Comparison of ENCODE assay signal across 1 cellular context in the genomic region with DNA sequence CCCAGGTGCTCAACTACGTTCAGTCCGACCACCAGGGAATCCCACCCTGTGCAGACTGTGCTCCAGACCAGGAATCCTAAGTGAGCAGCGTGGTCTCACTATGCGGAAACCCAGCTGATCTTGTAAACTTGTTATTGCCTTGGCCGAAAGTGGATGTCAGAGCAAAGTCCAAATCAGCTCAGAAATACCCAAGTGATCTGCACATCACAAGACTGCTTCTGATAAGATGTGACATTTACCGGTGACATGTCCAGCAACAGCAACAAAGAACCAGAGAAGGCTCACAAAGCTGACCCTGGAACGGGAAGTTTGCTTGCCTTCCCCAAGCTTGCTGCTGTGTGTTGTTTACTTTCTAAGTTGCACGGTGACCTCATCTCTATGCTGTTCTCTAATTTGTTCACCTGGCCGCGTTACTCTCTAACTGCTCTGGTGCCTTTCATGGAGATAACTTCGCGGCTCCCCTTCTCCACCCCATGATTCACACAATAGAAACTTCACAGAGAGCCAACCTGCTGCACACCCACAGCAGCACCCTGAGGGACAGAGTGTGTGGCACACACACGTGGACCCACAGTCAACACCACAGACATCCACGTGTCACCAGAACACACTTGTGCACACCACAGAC.
TF ChIP-seq lines count a peak whose summit lies in the region.

No MANE protein-coding gene starts in this region.

TF ChIP-seq in HepG2, 621 proteins besides CTCF, POLR2A, EP300 and RAD21 (continued from another document and continues in another):
- TF ChIP-seq, protein P1, sequence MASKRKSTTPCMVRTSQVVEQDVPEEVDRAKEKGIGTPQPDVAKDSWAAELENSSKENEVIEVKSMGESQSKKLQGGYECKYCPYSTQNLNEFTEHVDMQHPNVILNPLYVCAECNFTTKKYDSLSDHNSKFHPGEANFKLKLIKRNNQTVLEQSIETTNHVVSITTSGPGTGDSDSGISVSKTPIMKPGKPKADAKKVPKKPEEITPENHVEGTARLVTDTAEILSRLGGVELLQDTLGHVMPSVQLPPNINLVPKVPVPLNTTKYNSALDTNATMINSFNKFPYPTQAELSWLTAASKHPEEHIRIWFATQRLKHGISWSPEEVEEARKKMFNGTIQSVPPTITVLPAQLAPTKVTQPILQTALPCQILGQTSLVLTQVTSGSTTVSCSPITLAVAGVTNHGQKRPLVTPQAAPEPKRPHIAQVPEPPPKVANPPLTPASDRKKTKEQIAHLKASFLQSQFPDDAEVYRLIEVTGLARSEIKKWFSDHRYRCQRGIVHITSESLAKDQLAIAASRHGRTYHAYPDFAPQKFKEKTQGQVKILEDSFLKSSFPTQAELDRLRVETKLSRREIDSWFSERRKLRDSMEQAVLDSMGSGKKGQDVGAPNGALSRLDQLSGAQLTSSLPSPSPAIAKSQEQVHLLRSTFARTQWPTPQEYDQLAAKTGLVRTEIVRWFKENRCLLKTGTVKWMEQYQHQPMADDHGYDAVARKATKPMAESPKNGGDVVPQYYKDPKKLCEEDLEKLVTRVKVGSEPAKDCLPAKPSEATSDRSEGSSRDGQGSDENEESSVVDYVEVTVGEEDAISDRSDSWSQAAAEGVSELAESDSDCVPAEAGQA (IDR thresholded peaks at IDR 0.05; ENCODE audit: low read depth) = no peak
- TF ChIP-seq, protein P1 (CRISPR knock-in tag; IDR thresholded peaks at IDR 0.05; ENCODE audit: borderline replicate concordance) = no peak
- TF ChIP-seq HDAC1 (CRISPR knock-in tag; IDR thresholded peaks at IDR 0.05) (0 out of 2 replicates have a peak, but pooled peaks have one; percentile 36), ZNF549 (CRISPR knock-in tag; IDR thresholded peaks at IDR 0.05) (no peak), TOPORS (CRISPR knock-in tag; IDR thresholded peaks at IDR 0.05) (no peak), MAZ (IDR thresholded peaks at IDR 0.05; ENCODE audit: borderline replicate concordance, low read depth, low read length) (no peak), MAZ (CRISPR knock-in tag; IDR thresholded peaks at IDR 0.05; ENCODE audit: low read depth) (no peak), NPAS2 (CRISPR knock-in tag; IDR thresholded peaks at IDR 0.05; ENCODE audit: borderline replicate concordance) (no peak), ZNF441 (CRISPR knock-in tag; IDR thresholded peaks at IDR 0.05; ENCODE audit: borderline replicate concordance) (0 out of 2 replicates have a peak, but pooled peaks have one; percentile 21), HMG20A (CRISPR knock-in tag; IDR thresholded peaks at IDR 0.05; ENCODE audit: borderline replicate concordance) (0 out of 2 replicates have a peak, but pooled peaks have one; percentile 25), ZNF598 (CRISPR knock-in tag; IDR thresholded peaks at IDR 0.05; ENCODE audit: borderline replicate concordance) (no peak), POGZ (CRISPR knock-in tag; IDR thresholded peaks at IDR 0.05) (no peak), NFRKB (IDR thresholded peaks at IDR 0.05) (no peak), ZNF335 (CRISPR knock-in tag; IDR thresholded peaks at IDR 0.05) (0 out of 2 replicates have a peak, but pooled peaks have one; percentile 18), FOXP1 (IDR thresholded peaks at IDR 0.05) (no peak), FOXP1 (CRISPR knock-in tag; IDR thresholded peaks at IDR 0.05) (peak; percentile 23), ISL2 (CRISPR knock-in tag; IDR thresholded peaks at IDR 0.05) (no peak), ZNF83 (CRISPR knock-in tag; IDR thresholded peaks at IDR 0.05; ENCODE audit: borderline replicate concordance) (no peak), POLR2AphosphoS2 (IDR thresholded peaks at IDR 0.05; ENCODE audit: low read depth, low read length) (no peak), RNF2 (conservative IDR thresholded peaks at IDR 0.05; ENCODE audit: low read depth) (no peak; the same call in 1 of the 2 replicates), KDM5B (CRISPR knock-in tag; IDR thresholded peaks at IDR 0.05; ENCODE audit: borderline replicate concordance) (no peak), BATF2 (CRISPR knock-in tag; IDR thresholded peaks at IDR 0.05) (no peak), RFX5 (IDR thresholded peaks at IDR 0.05; ENCODE audit: low read depth, low read length) (no peak), TBX2 (CRISPR knock-in tag; IDR thresholded peaks at IDR 0.05; ENCODE audit: borderline replicate concordance) (0 out of 2 replicates have a peak, but pooled peaks have one; percentile 22), ZNF770 (CRISPR knock-in tag; IDR thresholded peaks at IDR 0.05) (no peak), REXO4 (CRISPR knock-in tag; IDR thresholded peaks at IDR 0.05; ENCODE audit: borderline replicate concordance) (no peak), NCOA2 (CRISPR knock-in tag; IDR thresholded peaks at IDR 0.05) (peak; percentile 24; the same call in 1 of the 2 replicates), ELF1 (CRISPR knock-in tag; IDR thresholded peaks at IDR 0.05) (0 out of 2 replicates have a peak, but pooled peaks have one; percentile 12), ZNF652 (CRISPR knock-in tag; IDR thresholded peaks at IDR 0.05; ENCODE audit: borderline replicate concordance, low read depth) (no peak), GMEB2 (CRISPR knock-in tag; IDR thresholded peaks at IDR 0.05; ENCODE audit: low read depth) (no peak), CBFB (CRISPR knock-in tag; IDR thresholded peaks at IDR 0.05) (no peak), JUN (CRISPR knock-in tag; IDR thresholded peaks at IDR 0.05) (peak; percentile 72; the same call in 1 of the 2 replicates), ZNF263 (CRISPR knock-in tag; IDR thresholded peaks at IDR 0.05) (no peak), ZKSCAN1 (IDR thresholded peaks at IDR 0.05; ENCODE audit: low read length) (no peak), MLLT10 (CRISPR knock-in tag; IDR thresholded peaks at IDR 0.05) (no peak), LCORL (IDR thresholded peaks at IDR 0.05) (no peak), LCORL (CRISPR knock-in tag; IDR thresholded peaks at IDR 0.05) (peak; percentile 66; the same call in 1 of the 2 replicates), ZNF614 (CRISPR knock-in tag; IDR thresholded peaks at IDR 0.05; ENCODE audit: borderline replicate concordance) (no peak), ZNF224 (CRISPR knock-in tag; IDR thresholded peaks at IDR 0.05) (no peak), YEATS4 (CRISPR knock-in tag; IDR thresholded peaks at IDR 0.05; ENCODE audit: borderline replicate concordance) (no peak), ZNF569 (CRISPR knock-in tag; IDR thresholded peaks at IDR 0.05; ENCODE audit: borderline replicate concordance) (no peak)
- TF ChIP-seq, protein P2, sequence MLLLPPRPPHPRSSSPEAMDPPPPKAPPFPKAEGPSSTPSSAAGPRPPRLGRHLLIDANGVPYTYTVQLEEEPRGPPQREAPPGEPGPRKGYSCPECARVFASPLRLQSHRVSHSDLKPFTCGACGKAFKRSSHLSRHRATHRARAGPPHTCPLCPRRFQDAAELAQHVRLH (CRISPR knock-in tag; IDR thresholded peaks at IDR 0.05; ENCODE audit: borderline replicate concordance, low read depth) = 0 out of 2 replicates have a peak, but pooled peaks have one; percentile 19
- TF ChIP-seq, protein P3, sequence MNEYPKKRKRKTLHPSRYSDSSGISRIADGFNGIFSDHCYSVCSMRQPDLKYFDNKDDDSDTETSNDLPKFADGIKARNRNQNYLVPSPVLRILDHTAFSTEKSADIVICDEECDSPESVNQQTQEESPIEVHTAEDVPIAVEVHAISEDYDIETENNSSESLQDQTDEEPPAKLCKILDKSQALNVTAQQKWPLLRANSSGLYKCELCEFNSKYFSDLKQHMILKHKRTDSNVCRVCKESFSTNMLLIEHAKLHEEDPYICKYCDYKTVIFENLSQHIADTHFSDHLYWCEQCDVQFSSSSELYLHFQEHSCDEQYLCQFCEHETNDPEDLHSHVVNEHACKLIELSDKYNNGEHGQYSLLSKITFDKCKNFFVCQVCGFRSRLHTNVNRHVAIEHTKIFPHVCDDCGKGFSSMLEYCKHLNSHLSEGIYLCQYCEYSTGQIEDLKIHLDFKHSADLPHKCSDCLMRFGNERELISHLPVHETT (CRISPR knock-in tag; conservative IDR thresholded peaks at IDR 0.05) = no peak
- TF ChIP-seq, protein P4, sequence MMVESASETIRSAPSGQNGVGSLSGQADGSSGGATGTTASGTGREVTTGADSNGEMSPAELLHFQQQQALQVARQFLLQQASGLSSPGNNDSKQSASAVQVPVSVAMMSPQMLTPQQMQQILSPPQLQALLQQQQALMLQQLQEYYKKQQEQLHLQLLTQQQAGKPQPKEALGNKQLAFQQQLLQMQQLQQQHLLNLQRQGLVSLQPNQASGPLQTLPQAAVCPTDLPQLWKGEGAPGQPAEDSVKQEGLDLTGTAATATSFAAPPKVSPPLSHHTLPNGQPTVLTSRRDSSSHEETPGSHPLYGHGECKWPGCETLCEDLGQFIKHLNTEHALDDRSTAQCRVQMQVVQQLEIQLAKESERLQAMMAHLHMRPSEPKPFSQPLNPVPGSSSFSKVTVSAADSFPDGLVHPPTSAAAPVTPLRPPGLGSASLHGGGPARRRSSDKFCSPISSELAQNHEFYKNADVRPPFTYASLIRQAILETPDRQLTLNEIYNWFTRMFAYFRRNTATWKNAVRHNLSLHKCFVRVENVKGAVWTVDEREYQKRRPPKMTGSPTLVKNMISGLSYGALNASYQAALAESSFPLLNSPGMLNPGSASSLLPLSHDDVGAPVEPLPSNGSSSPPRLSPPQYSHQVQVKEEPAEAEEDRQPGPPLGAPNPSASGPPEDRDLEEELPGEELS (CRISPR knock-in tag; IDR thresholded peaks at IDR 0.05) = peak; percentile 62; the same call in 1 of the 2 replicates
- TF ChIP-seq, protein P5, sequence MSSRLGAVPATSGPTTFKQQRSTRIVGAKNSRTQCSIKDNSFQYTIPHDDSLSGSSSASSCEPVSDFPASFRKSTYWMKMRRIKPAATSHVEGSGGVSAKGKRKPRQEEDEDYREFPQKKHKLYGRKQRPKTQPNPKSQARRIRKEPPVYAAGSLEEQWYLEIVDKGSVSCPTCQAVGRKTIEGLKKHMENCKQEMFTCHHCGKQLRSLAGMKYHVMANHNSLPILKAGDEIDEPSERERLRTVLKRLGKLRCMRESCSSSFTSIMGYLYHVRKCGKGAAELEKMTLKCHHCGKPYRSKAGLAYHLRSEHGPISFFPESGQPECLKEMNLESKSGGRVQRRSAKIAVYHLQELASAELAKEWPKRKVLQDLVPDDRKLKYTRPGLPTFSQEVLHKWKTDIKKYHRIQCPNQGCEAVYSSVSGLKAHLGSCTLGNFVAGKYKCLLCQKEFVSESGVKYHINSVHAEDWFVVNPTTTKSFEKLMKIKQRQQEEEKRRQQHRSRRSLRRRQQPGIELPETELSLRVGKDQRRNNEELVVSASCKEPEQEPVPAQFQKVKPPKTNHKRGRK (CRISPR knock-in tag; IDR thresholded peaks at IDR 0.05) = no peak
- TF ChIP-seq, protein P6, sequence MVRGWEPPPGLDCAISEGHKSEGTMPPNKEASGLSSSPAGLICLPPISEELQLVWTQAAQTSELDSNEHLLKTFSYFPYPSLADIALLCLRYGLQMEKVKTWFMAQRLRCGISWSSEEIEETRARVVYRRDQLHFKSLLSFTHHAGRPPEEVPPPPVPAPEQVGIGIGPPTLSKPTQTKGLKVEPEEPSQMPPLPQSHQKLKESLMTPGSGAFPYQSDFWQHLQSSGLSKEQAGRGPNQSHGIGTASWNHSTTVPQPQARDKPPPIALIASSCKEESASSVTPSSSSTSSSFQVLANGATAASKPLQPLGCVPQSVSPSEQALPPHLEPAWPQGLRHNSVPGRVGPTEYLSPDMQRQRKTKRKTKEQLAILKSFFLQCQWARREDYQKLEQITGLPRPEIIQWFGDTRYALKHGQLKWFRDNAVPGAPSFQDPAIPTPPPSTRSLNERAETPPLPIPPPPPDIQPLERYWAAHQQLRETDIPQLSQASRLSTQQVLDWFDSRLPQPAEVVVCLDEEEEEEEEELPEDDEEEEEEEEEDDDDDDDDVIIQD (CRISPR knock-in tag; IDR thresholded peaks at IDR 0.05; ENCODE audit: low read depth) = no peak
